In genomic region chr19:18317998-18318800, GRCh38 we compare ENCODE assay signal across 8 cellular contexts. TPM values are rescaled to one million over a fixed set of nuclear protein-coding genes. Genes with fewer than 3 reads are reported as not detected.
DNase-seq lines count a peak whose midpoint lies in the region; ATAC-seq lines count a peak whose summit lies in the region.

No MANE protein-coding gene starts in this region.

- peak overlapping the region; percentile 96 for H3K27ac Mint-ChIP-seq in activated naive CD8-positive, alpha-beta T cell
- H3K27ac Mint-ChIP-seq in memory B cell, result peak overlapping the region; percentile 1

- no peaks in the 10 kb centered on the region for H3K36me3 ChIP-seq in urinary bladder (ENCODE audit: insufficient read depth)

- WGBS in urinary bladder, result 67% methylated on average over 15 of the region's 15 CpGs

- DNase-seq in activated naive CD4-positive, alpha-beta T cell treated with Interleukin-2 at 50 U/mL for 16 hours, result peak; percentile 52
- DNase-seq in activated naive CD4-positive, alpha-beta T cell treated with anti-CD3 and anti-CD28 coated beads, Interleukin-2, amount 50 U/mL, for 16 hours, result no peak
- no peak for DNase-seq in memory B cell (ENCODE audit: low spot score in 2 of 2)
- DNase-seq in NCI-H2196 treated with DMSO at 0.1 percent for 48 hours (lab: John Stamatoyannopoulos, UW; ENCODE audit: unreplicated experiment), result no peak
- no peak for DNase-seq in HuH-7 (ENCODE audit: low spot score)

- ATAC-seq in memory B cell (ENCODE audit: low read depth), result no peak
- ATAC-seq in GM21390 (IDR thresholded peaks at IDR 0.05; ENCODE audit: unreplicated experiment), result no peak

- peaks cover 54% of the 10 kb centered on the region for H3K4me1 Mint-ChIP-seq in activated naive CD8-positive, alpha-beta T cell (ENCODE audit: low read depth)
- peaks cover 26% of the 10 kb centered on the region for H3K4me1 Mint-ChIP-seq in memory B cell

- no peaks in the 10 kb centered on the region for H3K9me3 Mint-ChIP-seq in activated naive CD8-positive, alpha-beta T cell (ENCODE audit: low read depth)
- H3K9me3 Mint-ChIP-seq in memory B cell, result no peaks in the 10 kb centered on the region

- peaks cover 2% of the 10 kb centered on the region for H3K36me3 Mint-ChIP-seq in activated naive CD8-positive, alpha-beta T cell
- peaks cover 2% of the 10 kb centered on the region for H3K36me3 Mint-ChIP-seq in memory B cell

- peak overlapping the region; percentile 54 for H3K27ac ChIP-seq in urinary bladder (ENCODE audit: low read depth)

- H3K4me3 ChIP-seq in urinary bladder (ENCODE audit: low read depth, low read length), result no peak overlapping the region

- H3K27me3 Mint-ChIP-seq in activated naive CD8-positive, alpha-beta T cell, result no peaks in the 10 kb centered on the region
- no peaks in the 10 kb centered on the region for H3K27me3 Mint-ChIP-seq in memory B cell

- H3K4me3 Mint-ChIP-seq in activated naive CD8-positive, alpha-beta T cell, result peak overlapping the region; percentile 81
- no peak overlapping the region for H3K4me3 Mint-ChIP-seq in memory B cell

- peaks cover 3% of the 10 kb centered on the region for H3K4me1 ChIP-seq in urinary bladder (ENCODE audit: insufficient read depth)

RNA-seq across cellular contexts. Expression of gene LSM4, which starts 4.7 kb away (rescaled TPM):
- total RNA-seq in urinary bladder, result 56.5 TPM
- polyA plus RNA-seq in urinary bladder, result 97.5 TPM

RNA-seq across cellular contexts. Expression of gene PGPEP1, which starts 22.2 kb away (rescaled TPM):
- 13.9 TPM for total RNA-seq in urinary bladder
- polyA plus RNA-seq in urinary bladder, result 19.0 TPM

RNA-seq across cellular contexts. Expression of gene JUND, which starts 36.8 kb away (rescaled TPM):
- 59.5 TPM for total RNA-seq in urinary bladder
- polyA plus RNA-seq in urinary bladder, result 473 TPM

RNA-seq across cellular contexts. Expression of gene IQCN, which starts 43.9 kb away (rescaled TPM):
- total RNA-seq in urinary bladder, result 1.3 TPM
- 1.8 TPM for polyA plus RNA-seq in urinary bladder
